ENCODE assay signal across 8 cellular contexts in genomic region chr10:129812398-129812797, GRCh38.
"Had no signal": no experiment of that assay in that cellular context is flagged by ENCODE, and none has a peak within 500 bp of the region (broad histone marks: within the 10 kb centered on the region; RNA-seq: fewer than 3 reads in every experiment).

No MANE protein-coding gene starts in this region.

- H3K4me2 ChIP-seq: GM23338 had no signal

- H3K4me1 Mint-ChIP-seq: GM23338, IgD-negative memory B cell had no signal

- DNase-seq: H7, HFFc6 had no signal

- H3K9me3 ChIP-seq: HAP-1 had no signal

- ATAC-seq: GM23338, HCT116 had no signal

- H3K4me3 ChIP-seq: GM23338, HAP-1 had no signal

- H3K27me3 Mint-ChIP-seq: IgD-negative memory B cell had no signal

- FAIRE-seq: H1, HTR-8/SVneo had no signal

- H3K27ac Mint-ChIP-seq: GM23338, HFFc6, IgD-negative memory B cell had no signal

- H3K4me3 Mint-ChIP-seq: GM23338, HFFc6, IgD-negative memory B cell had no signal

- H3K4me1 ChIP-seq: HAP-1 had no signal

- H2AFZ ChIP-seq: GM23338 had no signal

- H3K36me3 ChIP-seq: HAP-1 had no signal
